9 cellular contexts compared by ENCODE assay signal in genomic region chr12:123149088-123149827, GRCh38. TPM values are rescaled to one million over a fixed set of nuclear protein-coding genes. Genes with fewer than 3 reads are reported as not detected.
DNase-seq lines count a peak whose midpoint lies in the region; ATAC-seq and TF ChIP-seq lines count a peak whose summit lies in the region.
"Had no signal": no experiment of that assay in that cellular context is flagged by ENCODE, and none has a peak within 500 bp of the region (broad histone marks: within the 10 kb centered on the region; RNA-seq: fewer than 3 reads in every experiment).

No MANE protein-coding gene starts in this region.

- H3K4me1 ChIP-seq in IMR-90 (ENCODE audit: control insufficient read depth, insufficient read depth, low read length), result peaks cover 15% of the 10 kb centered on the region
- H3K4me1 ChIP-seq in subcutaneous abdominal adipose tissue (ENCODE audit: control insufficient read depth in 5 of 5, insufficient read depth in 5 of 5, low read length in 5 of 5), result peaks cover 4 to 22% (median 21%) of the 10 kb centered on the region in 5 donors

- H3K56ac ChIP-seq in IMR-90 (ENCODE audit: extremely low read depth, insufficient read depth, low read length), result no peak overlapping the region

- peaks cover 2% of the 10 kb centered on the region; the same call in 1 of the 2 replicates for H4K20me1 ChIP-seq in IMR-90 (ENCODE audit: insufficient read depth, low read length)

- no peak overlapping the region for H2BK5ac ChIP-seq in IMR-90 (ENCODE audit: low read depth, low read length, poor library complexity, severe bottlenecking)

- peak overlapping the region; percentile 45; the same call in 1 of the 2 replicates for H3K4ac ChIP-seq in IMR-90 (ENCODE audit: low read depth, low read length)

- intact Hi-C loops in IMR-90 (cut with micrococcal nuclease), result no loop called here

- BruUV-seq in IMR-90 (replicated peaks; lab: Mats Ljungman, UMichigan), result no TSS peak

- TF ChIP-seq CTCF in IMR-90 (conservative IDR thresholded peaks at IDR 0.05; ENCODE audit: low read depth, low read length), result no peak

- peak overlapping the region; percentile 81; the same call in 1 of the 2 replicates for H3K4me2 ChIP-seq in IMR-90 (ENCODE audit: low read depth, low read length)

- H3K9me3 ChIP-seq in IMR-90 (ENCODE audit: control insufficient read depth, insufficient read depth, low read length) (no peaks in the 10 kb centered on the region), subcutaneous abdominal adipose tissue (ENCODE audit: control insufficient read depth in 5 of 5, low read length in 5 of 5) (no peaks in the 10 kb centered on the region)

- H4K8ac ChIP-seq in IMR-90 (ENCODE audit: low read depth in 2 of 2, low read length in 2 of 2), result peak overlapping the region; percentile 55 to 75; a peak in 2 of 4 replicates

- H4K91ac ChIP-seq in IMR-90 (ENCODE audit: insufficient read depth, low read depth, low read length), result peak overlapping the region; percentile 38; the same call in 1 of the 2 replicates

- no peak overlapping the region for H2BK15ac ChIP-seq in IMR-90 (ENCODE audit: low read depth, low read length)

- ATAC-seq in IMR-90 (ENCODE audit: low read depth), result no peak
- no peak for ATAC-seq in HG03354 (IDR thresholded peaks at IDR 0.05; ENCODE audit: poor library complexity, severe bottlenecking, unreplicated experiment)
- no peak for ATAC-seq in HG03469 (IDR thresholded peaks at IDR 0.05; ENCODE audit: unreplicated experiment)

- peak overlapping the region; percentile 27 for H2AK5ac ChIP-seq in IMR-90 (ENCODE audit: low read depth, low read length)

- CTCF ChIA-PET in IMR-90 (lab: Yijun Ruan, JAX), result interaction anchor here (1.1 to 1.3 kb wide), 3 partner anchors 23 to 107 kb away, joined by 3 to 5 read pairs (median 4); no protein-coding TSS in a partner anchor

- H3K4me3 ChIP-seq in IMR-90 (ENCODE audit: insufficient read depth, low read depth, low read length) (peak overlapping the region; percentile 53; the same call in 1 of the 2 replicates), subcutaneous abdominal adipose tissue (ENCODE audit: low read depth in 1 of 5, low read length in 5 of 5) (peak overlapping the region in 4 of 5 donors; percentile 54 to 75 (median 60))

- POLR2A ChIA-PET in IMR-90 (lab: Charles Lee; ENCODE audit: unreplicated experiment), result interaction anchor here (1.4 kb wide), 1 partner anchor 107 kb away, joined by 3 read pairs; no protein-coding TSS in a partner anchor

- H2AK9ac ChIP-seq in IMR-90 (replicated peaks; ENCODE audit: low read depth, low read length, poor library complexity), result peak overlapping the region; percentile 98

- no peak for TF ChIP-seq RAD21 in IMR-90 (IDR thresholded peaks at IDR 0.05; ENCODE audit: low read length)

- H3K27ac ChIP-seq in IMR-90 (ENCODE audit: insufficient read depth, low read length) (no peak overlapping the region), angular gyrus (ENCODE audit: low read depth, low read length) (peak overlapping the region; percentile 37), subcutaneous abdominal adipose tissue (ENCODE audit: low read depth, low read length) (peak overlapping the region; percentile 54)
- H3K27ac ChIP-seq: cardiac muscle cell had no signal

- H2BK20ac ChIP-seq in IMR-90 (ENCODE audit: low read depth, low read length), result no peak overlapping the region

- in situ Hi-C loops in IMR-90 (cut with MboI; ENCODE audit: low sequenced_read_pairs), result loop anchor here (10.0 kb wide), 1 partner anchor 164 kb away; the partner anchor contains the start of gene ARL6IP4

- H3K27me3 ChIP-seq in IMR-90 (ENCODE audit: control insufficient read depth, insufficient read depth, low read length) (no peaks in the 10 kb centered on the region), subcutaneous abdominal adipose tissue (ENCODE audit: control insufficient read depth in 5 of 5, insufficient read depth in 4 of 5, low read length in 5 of 5) (no peaks in the 10 kb centered on the region)

- H4K5ac ChIP-seq in IMR-90 (ENCODE audit: low read depth, low read length), result no peak overlapping the region

- H3K9me1 ChIP-seq in IMR-90 (ENCODE audit: insufficient read depth, low read length), result no peaks in the 10 kb centered on the region; the same call in 1 of the 2 replicates

- no peak overlapping the region for H2AFZ ChIP-seq in IMR-90 (replicated peaks; ENCODE audit: low read length, poor library complexity)

- H3K23ac ChIP-seq in IMR-90 (ENCODE audit: low read depth, low read length), result peak overlapping the region; percentile 39

- no peak overlapping the region for H3K18ac ChIP-seq in IMR-90 (ENCODE audit: low read depth, low read length)

- dilution Hi-C loops in IMR-90 (cut with HindIII; ENCODE audit: low sequenced_read_pairs, unreplicated experiment), result no loop called here

- H2BK120ac ChIP-seq in IMR-90 (ENCODE audit: low read depth, low read length), result peak overlapping the region; percentile 53; the same call in 1 of the 2 replicates

- H3K9ac ChIP-seq in IMR-90 (ENCODE audit: low read depth, low read length), result peak overlapping the region; percentile 85
- H3K9ac ChIP-seq in subcutaneous abdominal adipose tissue (ENCODE audit: low read length in 5 of 5), result peak overlapping the region in 4 of 5 donors; percentile 35 to 83 (median 70)

- H3K14ac ChIP-seq in IMR-90 (replicated peaks; ENCODE audit: low read depth, low read length), result peak overlapping the region; percentile 7; the same call in 1 of the 2 replicates

- peaks cover 4 to 34% of the 10 kb centered on the region in 2 experiments for H3K79me1 ChIP-seq in IMR-90 (ENCODE audit: low read depth in 1 of 2, low read length in 2 of 2)

- no peak for DNase-seq in IMR-90
- DNase-seq in left kidney (ENCODE audit: low read depth, low spot score), result peak; percentile 43
- DNase-seq in NCI-H2227 (lab: John Stamatoyannopoulos, UW; ENCODE audit: unreplicated experiment), result no peak
- DNase-seq: NCI-H2029 had no signal

- WGBS in IMR-90 (ENCODE audit: extremely low coverage in 2 of 2, insufficient read length in 1 of 2), 2 experiments, result 66% methylated on average over 2 of the region's 9 CpGs; no CpG with 5 or more reads in 1 of the 2 experiments

- H3K36me3 ChIP-seq in IMR-90 (ENCODE audit: control insufficient read depth, insufficient read depth, low read length), result peaks cover 4% of the 10 kb centered on the region; the same call in 1 of the 2 replicates
- H3K36me3 ChIP-seq in subcutaneous abdominal adipose tissue (ENCODE audit: control insufficient read depth in 5 of 5, insufficient read depth in 5 of 5, low read length in 5 of 5), result no peaks in the 10 kb centered on the region
- H3K36me3 ChIP-seq: cardiac muscle cell had no signal

- no peak for TF ChIP-seq POLR2A in IMR-90 (IDR thresholded peaks at IDR 0.05; ENCODE audit: low read depth, low read length)

TF ChIP-seq in IMR-90, 13 proteins besides CTCF, POLR2A, EP300 and RAD21:
- TF ChIP-seq CEBPB (IDR thresholded peaks at IDR 0.05; ENCODE audit: low read depth, low read length), result no peak

RNA-seq across cellular contexts. Expression of gene PITPNM2, which starts 1.6 kb away (rescaled TPM):
- total RNA-seq in IMR-90 (2012; rRNA removed), result 0.83 and 1.6 TPM in 2 replicates
- polyA plus RNA-seq in IMR-90 (2012; rRNA removed), result 3.0 and 3.1 TPM in 2 replicates
- polyA plus RNA-seq in IMR-90 (2012; cell fraction: cytosol; rRNA removed), result 1.4 and 3.3 TPM in 2 replicates
- 12.1 and 24.5 TPM in 2 replicates for polyA plus RNA-seq in IMR-90 (2012; cell fraction: nucleus; rRNA removed; ENCODE audit: low replicate concordance)
